Comparison of ENCODE assay signal across 28 cellular contexts in genomic region chr14:59017285-59017965, GRCh38.
"Had no signal": no experiment of that assay in that cellular context is flagged by ENCODE, and none has a peak within 500 bp of the region (broad histone marks: within the 10 kb centered on the region; RNA-seq: fewer than 3 reads in every experiment).

No MANE protein-coding gene starts in this region.

- H3K36me3 Mint-ChIP-seq: memory B cell; stimulated activated memory B cell treated with anti-CD40 and anti-IgM and Interleukin-4, amounts not matched to agents 10 μg/mL and 1 μg/mL and 100 μg/mL, for 72 hours; type B pancreatic cell had no signal

- H3K9me3 ChIP-seq: colonic mucosa, sigmoid colon, testis had no signal

- H3K27ac ChIP-seq: colonic mucosa, esophagus muscularis mucosa, neural progenitor cell, psoas muscle, sigmoid colon, skin epidermis, spleen, testis, tibial artery had no signal

- H3K36me3 ChIP-seq: colonic mucosa, esophagus muscularis mucosa, neural progenitor cell, sigmoid colon, spleen, tibial artery had no signal

- H3K4me1 Mint-ChIP-seq: memory B cell; nephron; stimulated activated memory B cell treated with anti-CD40 and anti-IgM and Interleukin-4, amounts not matched to agents 10 μg/mL and 1 μg/mL and 100 μg/mL, for 72 hours had no signal

- H3K4me3 Mint-ChIP-seq: dendritic cell treated with granulocyte-macrophage colony-stimulating factor and Interleukin-4, amounts not matched to agents 40 ng/mL and 50 ng/mL, for 4 days; endodermal cell; memory B cell; naive thymus-derived CD4-positive, alpha-beta T cell; nephron; neural progenitor cell; stimulated activated memory B cell treated with anti-CD40 and anti-IgM and Interleukin-4, amounts not matched to agents 10 μg/mL and 1 μg/mL and 100 μg/mL, for 72 hours; type B pancreatic cell had no signal

- H3K27me3 Mint-ChIP-seq: dendritic cell treated with granulocyte-macrophage colony-stimulating factor and Interleukin-4, amounts not matched to agents 40 ng/mL and 50 ng/mL, for 4 days; type B pancreatic cell had no signal

- FAIRE-seq: endothelial cell of umbilical vein, frontal cortex, keratinocyte had no signal

- H3K9me3 Mint-ChIP-seq: type B pancreatic cell had no signal

- H3K4me1 ChIP-seq: colonic mucosa, esophagus muscularis mucosa, neural progenitor cell, psoas muscle, spleen, testis, tibial artery had no signal

- H3K27ac Mint-ChIP-seq: dendritic cell treated with granulocyte-macrophage colony-stimulating factor and Interleukin-4, amounts not matched to agents 40 ng/mL and 50 ng/mL, for 4 days; endodermal cell; memory B cell; naive thymus-derived CD4-positive, alpha-beta T cell; neural progenitor cell; stimulated activated memory B cell treated with anti-CD40 and anti-IgM and Interleukin-4, amounts not matched to agents 10 μg/mL and 1 μg/mL and 100 μg/mL, for 72 hours; type B pancreatic cell had no signal

- H3K9ac ChIP-seq: neural progenitor cell had no signal

- DNase-seq: colonic mucosa; effector CD8-positive, alpha-beta T cell; endodermal cell; hypothalamus; midbrain; naive thymus-derived CD4-positive, alpha-beta T cell; posterior cingulate gyrus; psoas muscle; right cardiac atrium; sigmoid colon; spleen; stimulated activated CD4-positive, alpha-beta T cell treated with anti-CD3 and anti-CD28 coated beads, Interleukin-4, amount 100 ng/mL, for 4 hours; stimulated activated naive CD8-positive, alpha-beta T cell treated with anti-CD3 and anti-CD28 coated beads, Interleukin-15, Interleukin-2, amounts not matched to agents 100 U/mL and 50 U/mL, for 24 hours; substantia nigra; testis; tibial artery had no signal

- H2AFZ ChIP-seq: neural progenitor cell had no signal

- H3K4me3 ChIP-seq: colonic mucosa, esophagus muscularis mucosa, lung, neural progenitor cell, psoas muscle, sigmoid colon, skin epidermis, spleen, testis, tibial artery had no signal

- H3K27me3 ChIP-seq: colonic mucosa, neural progenitor cell, sigmoid colon, spleen, testis, tibial artery had no signal

- H3K4me2 ChIP-seq: neural progenitor cell had no signal
